In genomic region chr4:1604181-1604705, GRCh38 we compare ENCODE assay signal across 11 cellular contexts.
DNase-seq lines count a peak whose midpoint lies in the region; ATAC-seq and TF ChIP-seq lines count a peak whose summit lies in the region.
"Had no signal": no experiment of that assay in that cellular context is flagged by ENCODE, and none has a peak within 500 bp of the region (broad histone marks: within the 10 kb centered on the region; RNA-seq: fewer than 3 reads in every experiment).

No MANE protein-coding gene starts in this region.

- no peaks in the 10 kb centered on the region for H3K36me3 ChIP-seq in breast epithelium
- no peaks in the 10 kb centered on the region for H3K36me3 ChIP-seq in PC-3 (ENCODE audit: low read depth, low read length)
- H3K36me3 ChIP-seq in heart left ventricle: no peaks in the 10 kb centered on the region
- no peaks in the 10 kb centered on the region for H3K36me3 ChIP-seq in suprapubic skin
- H3K36me3 ChIP-seq in endodermal cell (ENCODE audit: control insufficient read depth, insufficient read depth, low read length): no peaks in the 10 kb centered on the region

- TF ChIP-seq CTCF in MCF 10A (IDR thresholded peaks at IDR 0.05; ENCODE audit: unreplicated experiment) (no peak), breast epithelium (IDR thresholded peaks at IDR 0.05) (no peak), PC-3 (conservative IDR thresholded peaks at IDR 0.05; ENCODE audit: low read depth, low read length) (no peak), heart left ventricle (IDR thresholded peaks at IDR 0.05) (no peak), suprapubic skin (IDR thresholded peaks at IDR 0.05) (no peak), endodermal cell (conservative IDR thresholded peaks at IDR 0.05) (no peak)

- 45 to 52% (median 49%) methylated on average over 19 to 23 of the region's 23 CpGs for WGBS in heart left ventricle, 4 donors
- 24% methylated on average over 9 of the region's 23 CpGs for WGBS in suprapubic skin
- 88% methylated on average over 8 to 23 of the region's 23 CpGs for WGBS in endodermal cell (ENCODE audit: insufficient coverage in 1 of 2, insufficient read length in 1 of 2), 2 experiments

- H3K4me3 Mint-ChIP-seq in MCF 10A (ENCODE audit: unreplicated experiment): no peak overlapping the region
- no peak overlapping the region for H3K4me3 Mint-ChIP-seq in endodermal cell
- H3K4me3 Mint-ChIP-seq: activated naive CD8-positive, alpha-beta T cell had no signal

- no peaks in the 10 kb centered on the region for H4K20me1 ChIP-seq in PC-3 (ENCODE audit: low read length)

- H2AFZ ChIP-seq in PC-3 (ENCODE audit: low read length): no peak overlapping the region
- H2AFZ ChIP-seq: parathyroid adenoma had no signal

- H3K4me3 ChIP-seq in breast epithelium (no peak overlapping the region), PC-3 (ENCODE audit: low read length) (no peak overlapping the region), heart left ventricle (no peak overlapping the region), suprapubic skin (no peak overlapping the region), endodermal cell (ENCODE audit: low read length) (no peak overlapping the region)

- H3K27me3 Mint-ChIP-seq in MCF 10A (ENCODE audit: insufficient read depth, unreplicated experiment) (no peaks in the 10 kb centered on the region), endodermal cell (ENCODE audit: insufficient read depth) (no peaks in the 10 kb centered on the region)
- H3K27me3 Mint-ChIP-seq: activated naive CD8-positive, alpha-beta T cell had no signal

- intact Hi-C loops in MCF 10A (cut with micrococcal nuclease) (no loop called here), breast epithelium (cut with DNase I; ENCODE audit: low total_unique reads) (no loop called here), PC-3 (cut with micrococcal nuclease) (no loop called here), heart left ventricle (cut with DNase I) (no loop called here)

- H3K9me3 ChIP-seq in breast epithelium (no peaks in the 10 kb centered on the region), PC-3 (ENCODE audit: low read length) (no peaks in the 10 kb centered on the region), heart left ventricle (no peaks in the 10 kb centered on the region), suprapubic skin (no peaks in the 10 kb centered on the region), endodermal cell (ENCODE audit: control insufficient read depth, low read length) (no peaks in the 10 kb centered on the region)

- ATAC-seq in PC-3 (peak; percentile 78), heart left ventricle (peak in 1 of 4 donors; percentile 29)

- CTCF ChIA-PET in MCF 10A (lab: Yijun Ruan, JAX) (interaction anchor here (0.5 to 0.7 kb wide), 2 partner anchors 637 to 795 kb away, joined by 3 read pairs; no protein-coding TSS in a partner anchor), PC-3 (lab: Charles Lee) (no interaction called here)

- no peaks in the 10 kb centered on the region for H3K9me3 Mint-ChIP-seq in MCF 10A (ENCODE audit: unreplicated experiment)
- H3K9me3 Mint-ChIP-seq in endodermal cell: no peaks in the 10 kb centered on the region

- TF ChIP-seq EP300 in suprapubic skin (IDR thresholded peaks at IDR 0.05): no peak

- H3K27me3 ChIP-seq in breast epithelium (peaks cover 0 to 32% of the 10 kb centered on the region in 2 donors), PC-3 (ENCODE audit: low read length) (no peaks in the 10 kb centered on the region), heart left ventricle (peaks cover 0 to 38% (median 7%) of the 10 kb centered on the region in 9 donors), suprapubic skin (peaks cover 42% of the 10 kb centered on the region), endodermal cell (ENCODE audit: control insufficient read depth, insufficient read depth, low read length, poor library complexity, severe bottlenecking) (no peaks in the 10 kb centered on the region)

- H3K36me3 Mint-ChIP-seq in MCF 10A (ENCODE audit: insufficient read depth, unreplicated experiment) (no peaks in the 10 kb centered on the region), endodermal cell (ENCODE audit: low read depth) (no peaks in the 10 kb centered on the region)
- H3K36me3 Mint-ChIP-seq: activated naive CD8-positive, alpha-beta T cell had no signal

- BruUV-seq in MCF 10A (replicated peaks; lab: Mats Ljungman, UMichigan): no TSS peak
- no TSS peak for BruUV-seq in PC-3 (replicated peaks; lab: Mats Ljungman, UMichigan)

- no peak overlapping the region for H3K27ac ChIP-seq in breast epithelium
- no peak overlapping the region for H3K27ac ChIP-seq in PC-3 (ENCODE audit: low read length)
- no peak overlapping the region for H3K27ac ChIP-seq in heart left ventricle
- H3K27ac ChIP-seq in suprapubic skin: no peak overlapping the region
- no peak overlapping the region for H3K27ac ChIP-seq in endodermal cell (ENCODE audit: low read depth, low read length)
- H3K27ac ChIP-seq: parathyroid adenoma had no signal

- H3K4me1 Mint-ChIP-seq in MCF 10A (ENCODE audit: insufficient read depth, unreplicated experiment): peaks cover 19% of the 10 kb centered on the region
- no peaks in the 10 kb centered on the region for H3K4me1 Mint-ChIP-seq in endodermal cell

- no peaks in the 10 kb centered on the region for H3F3A ChIP-seq in PC-3 (ENCODE audit: low read length, unreplicated experiment)

- H3K4me2 ChIP-seq in PC-3 (ENCODE audit: low read length): peak overlapping the region; percentile 71

- H3K9me2 ChIP-seq in PC-3 (replicated peaks; ENCODE audit: low read length): no peaks in the 10 kb centered on the region

- no peaks in the 10 kb centered on the region for H3K79me2 ChIP-seq in PC-3 (ENCODE audit: low read length)
- H3K79me2 ChIP-seq: parathyroid adenoma had no signal

- POLR2A ChIA-PET in MCF 10A (lab: Yijun Ruan, JAX): no interaction called here
- POLR2A ChIA-PET in PC-3 (lab: Charles Lee; ENCODE audit: unreplicated experiment): no interaction called here

- H3K27ac Mint-ChIP-seq in MCF 10A (ENCODE audit: low read depth, unreplicated experiment): no peak overlapping the region
- no peak overlapping the region for H3K27ac Mint-ChIP-seq in endodermal cell
- H3K27ac Mint-ChIP-seq: activated naive CD8-positive, alpha-beta T cell had no signal

- H3K9ac ChIP-seq in PC-3 (ENCODE audit: low read length) (no peak overlapping the region), endodermal cell (ENCODE audit: extremely low read depth, low read length, poor library complexity, severe bottlenecking) (no peak overlapping the region)
- H3K9ac ChIP-seq: parathyroid adenoma had no signal

- no peak for TF ChIP-seq POLR2A in breast epithelium (IDR thresholded peaks at IDR 0.05)
- no peak for TF ChIP-seq POLR2A in heart left ventricle (IDR thresholded peaks at IDR 0.05)
- no peak for TF ChIP-seq POLR2A in suprapubic skin (IDR thresholded peaks at IDR 0.05)

- peak; percentile 8 for DNase-seq in MCF 10A (ENCODE audit: unreplicated experiment)
- DNase-seq in breast epithelium (ENCODE audit: low spot score in 2 of 2): no peak
- DNase-seq in PC-3: peak; percentile 31
- peak in 3 of 5 donors; percentile 9 to 55 (median 13) for DNase-seq in heart left ventricle
- peak; percentile 62 to 69 for DNase-seq in suprapubic skin (ENCODE audit: low spot score in 2 of 2)
- DNase-seq in NCI-H2107 treated with DMSO at 0.1 percent for 48 hours (lab: John Stamatoyannopoulos, UW; ENCODE audit: unreplicated experiment): no peak
- no peak for DNase-seq in SHP77 treated with DMSO at 0.1 percent for 48 hours (lab: John Stamatoyannopoulos, UW)
- DNase-seq in endodermal cell: no peak
- DNase-seq: NCI-H187 had no signal

- no peaks in the 10 kb centered on the region for H3K4me1 ChIP-seq in breast epithelium
- H3K4me1 ChIP-seq in PC-3 (ENCODE audit: insufficient read depth, low read length): peaks cover 19% of the 10 kb centered on the region; the same call in 1 of the 2 replicates
- H3K4me1 ChIP-seq in heart left ventricle: peaks cover 0 to 6% (median 0%) of the 10 kb centered on the region in 12 donors
- peaks cover 11% of the 10 kb centered on the region for H3K4me1 ChIP-seq in suprapubic skin
- H3K4me1 ChIP-seq in endodermal cell (ENCODE audit: control insufficient read depth, insufficient read depth, low read length): no peaks in the 10 kb centered on the region
- H3K4me1 ChIP-seq: parathyroid adenoma had no signal

Comparison
In these comparisons a context has a peak if more than half of its experiments do, and no peak if none do; other contexts are left out.
1. DNase-seq: peak in MCF 10A (single experiment), PC-3 (single experiment), heart left ventricle (3 of 5) and suprapubic skin (2 of 2); none in breast epithelium (0 of 2), NCI-H2107 treated with DMSO at 0.1 percent for 48 hours (single experiment), SHP77 treated with DMSO at 0.1 percent for 48 hours (single experiment) and endodermal cell (single experiment).